ENCODE assay signal across 1 cellular context in genomic region chr6:151036211-151036721, GRCh38.
TF ChIP-seq lines count a peak whose summit lies in the region.
"Not testable (repeated sequence)": the region's sequence is repeated elsewhere in the genome, so short reads cannot be mapped to it uniquely, and the experiment has no call there.

No MANE protein-coding gene starts in this region.

TF ChIP-seq in HepG2, 621 proteins besides CTCF, POLR2A, EP300 and RAD21 (continued from another document and continues in another):
- peak; percentile 19; the same call in 1 of the 2 replicates for TF ChIP-seq SMC3 (IDR thresholded peaks at IDR 0.05; ENCODE audit: low read length)
- peak; percentile 26; the same call in 1 of the 2 replicates for TF ChIP-seq ZNF431 (CRISPR knock-in tag; IDR thresholded peaks at IDR 0.05; ENCODE audit: borderline replicate concordance, low read depth)
- peak; percentile 55 for TF ChIP-seq SIX4 (CRISPR knock-in tag; IDR thresholded peaks at IDR 0.05)
- peak; percentile 78 for TF ChIP-seq SKI (IDR thresholded peaks at IDR 0.05; ENCODE audit: partially characterized antibody)
- TF ChIP-seq JUNB (CRISPR knock-in tag; IDR thresholded peaks at IDR 0.05; ENCODE audit: borderline replicate concordance) = peak; percentile 53; the same call in 1 of the 2 replicates
- TF ChIP-seq HDAC2 (CRISPR knock-in tag; IDR thresholded peaks at IDR 0.05) = peak; percentile 76
- TF ChIP-seq SKIL (CRISPR knock-in tag; IDR thresholded peaks at IDR 0.05; ENCODE audit: borderline replicate concordance) = peak; percentile 57; the same call in 1 of the 2 replicates
- 0 out of 2 replicates have a peak, but pooled peaks have one; percentile 62 for TF ChIP-seq ZSCAN12 (CRISPR knock-in tag; IDR thresholded peaks at IDR 0.05)
- TF ChIP-seq, protein P1, sequence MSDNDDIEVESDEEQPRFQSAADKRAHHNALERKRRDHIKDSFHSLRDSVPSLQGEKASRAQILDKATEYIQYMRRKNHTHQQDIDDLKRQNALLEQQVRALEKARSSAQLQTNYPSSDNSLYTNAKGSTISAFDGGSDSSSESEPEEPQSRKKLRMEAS (IDR thresholded peaks at IDR 0.05) = peak; percentile 69; the same call in 1 of the 2 replicates
- peak; percentile 70 for TF ChIP-seq CREB1 (IDR thresholded peaks at IDR 0.05)
- TF ChIP-seq CREB1 (CRISPR knock-in tag; IDR thresholded peaks at IDR 0.05) = peak; percentile 74
- peak; percentile 91 for TF ChIP-seq FOSL2 (CRISPR knock-in tag; IDR thresholded peaks at IDR 0.05)
- peak; percentile 72; the same call in 1 of the 2 replicates for TF ChIP-seq ZMYM2 (CRISPR knock-in tag; IDR thresholded peaks at IDR 0.05)
- TF ChIP-seq, protein P2, sequence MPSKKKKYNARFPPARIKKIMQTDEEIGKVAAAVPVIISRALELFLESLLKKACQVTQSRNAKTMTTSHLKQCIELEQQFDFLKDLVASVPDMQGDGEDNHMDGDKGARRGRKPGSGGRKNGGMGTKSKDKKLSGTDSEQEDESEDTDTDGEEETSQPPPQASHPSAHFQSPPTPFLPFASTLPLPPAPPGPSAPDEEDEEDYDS (CRISPR knock-in tag; IDR thresholded peaks at IDR 0.05) = peak; percentile 55
- TF ChIP-seq ZBTB38 (CRISPR knock-in tag; IDR thresholded peaks at IDR 0.05) = peak; percentile 53; the same call in 1 of the 2 replicates
- 0 out of 2 replicates have a peak, but pooled peaks have one; percentile 60 for TF ChIP-seq ZFP1 (CRISPR knock-in tag; IDR thresholded peaks at IDR 0.05)
- TF ChIP-seq ZNF766 (CRISPR knock-in tag; IDR thresholded peaks at IDR 0.05; ENCODE audit: borderline replicate concordance) = 0 out of 2 replicates have a peak, but pooled peaks have one; percentile 43
- TF ChIP-seq GATAD2A (CRISPR knock-in tag; IDR thresholded peaks at IDR 0.05) = peak; percentile 95
- peak; percentile 83 for TF ChIP-seq GFI1 (CRISPR knock-in tag; IDR thresholded peaks at IDR 0.05; ENCODE audit: borderline replicate concordance)
- peak; percentile 68 for TF ChIP-seq ERF (CRISPR knock-in tag; IDR thresholded peaks at IDR 0.05)
- not testable (repeated sequence) for TF ChIP-seq SOX13 (IDR thresholded peaks at IDR 0.05); GABPA (IDR thresholded peaks at IDR 0.05; ENCODE audit: low read depth, low read length)
- peak in 1 of 2 experiments; percentile 78; a peak in 2 of 4 replicates for TF ChIP-seq SOX13 (CRISPR knock-in tag; conservative IDR thresholded peaks at IDR 0.05 in 1 of 2, IDR thresholded peaks at IDR 0.05 in 1 of 2)
- peak; percentile 49; the same call in 1 of the 2 replicates for TF ChIP-seq TARDBP (CRISPR knock-in tag; IDR thresholded peaks at IDR 0.05)
- TF ChIP-seq KDM5A (IDR thresholded peaks at IDR 0.05; ENCODE audit: borderline replicate concordance, low read length) = peak; percentile 28; the same call in 1 of the 2 replicates
- TF ChIP-seq TP53 (CRISPR knock-in tag; conservative IDR thresholded peaks at IDR 0.05) = 0 out of 2 replicates have a peak, but pooled peaks have one; percentile 26
- 0 out of 2 replicates have a peak, but pooled peaks have one; percentile 59 for TF ChIP-seq EHMT2 (IDR thresholded peaks at IDR 0.05; ENCODE audit: borderline replicate concordance, low read depth, low read length)
- TF ChIP-seq NR2F2 (IDR thresholded peaks at IDR 0.05; ENCODE audit: borderline replicate concordance, low read depth) = peak; percentile 42; the same call in 1 of the 2 replicates
- TF ChIP-seq, protein P3, sequence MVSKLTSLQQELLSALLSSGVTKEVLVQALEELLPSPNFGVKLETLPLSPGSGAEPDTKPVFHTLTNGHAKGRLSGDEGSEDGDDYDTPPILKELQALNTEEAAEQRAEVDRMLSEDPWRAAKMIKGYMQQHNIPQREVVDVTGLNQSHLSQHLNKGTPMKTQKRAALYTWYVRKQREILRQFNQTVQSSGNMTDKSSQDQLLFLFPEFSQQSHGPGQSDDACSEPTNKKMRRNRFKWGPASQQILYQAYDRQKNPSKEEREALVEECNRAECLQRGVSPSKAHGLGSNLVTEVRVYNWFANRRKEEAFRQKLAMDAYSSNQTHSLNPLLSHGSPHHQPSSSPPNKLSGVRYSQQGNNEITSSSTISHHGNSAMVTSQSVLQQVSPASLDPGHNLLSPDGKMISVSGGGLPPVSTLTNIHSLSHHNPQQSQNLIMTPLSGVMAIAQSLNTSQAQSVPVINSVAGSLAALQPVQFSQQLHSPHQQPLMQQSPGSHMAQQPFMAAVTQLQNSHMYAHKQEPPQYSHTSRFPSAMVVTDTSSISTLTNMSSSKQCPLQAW (CRISPR knock-in tag; IDR thresholded peaks at IDR 0.05) = peak; percentile 51; the same call in 1 of the 2 replicates
- TF ChIP-seq ZNF264 (CRISPR knock-in tag; IDR thresholded peaks at IDR 0.05) = peak; percentile 75
- TF ChIP-seq ZNF816 (CRISPR knock-in tag; IDR thresholded peaks at IDR 0.05; ENCODE audit: borderline replicate concordance) = 0 out of 2 replicates have a peak, but pooled peaks have one; percentile 50
- peak; percentile 84; the same call in 1 of the 2 replicates for TF ChIP-seq RXRB (CRISPR knock-in tag; IDR thresholded peaks at IDR 0.05; ENCODE audit: borderline replicate concordance)
- TF ChIP-seq FOXK2 (IDR thresholded peaks at IDR 0.05) = peak; percentile 77
- 0 out of 2 replicates have a peak, but pooled peaks have one; percentile 36 for TF ChIP-seq SP140L (CRISPR knock-in tag; IDR thresholded peaks at IDR 0.05; ENCODE audit: borderline replicate concordance)
- TF ChIP-seq, protein P4, sequence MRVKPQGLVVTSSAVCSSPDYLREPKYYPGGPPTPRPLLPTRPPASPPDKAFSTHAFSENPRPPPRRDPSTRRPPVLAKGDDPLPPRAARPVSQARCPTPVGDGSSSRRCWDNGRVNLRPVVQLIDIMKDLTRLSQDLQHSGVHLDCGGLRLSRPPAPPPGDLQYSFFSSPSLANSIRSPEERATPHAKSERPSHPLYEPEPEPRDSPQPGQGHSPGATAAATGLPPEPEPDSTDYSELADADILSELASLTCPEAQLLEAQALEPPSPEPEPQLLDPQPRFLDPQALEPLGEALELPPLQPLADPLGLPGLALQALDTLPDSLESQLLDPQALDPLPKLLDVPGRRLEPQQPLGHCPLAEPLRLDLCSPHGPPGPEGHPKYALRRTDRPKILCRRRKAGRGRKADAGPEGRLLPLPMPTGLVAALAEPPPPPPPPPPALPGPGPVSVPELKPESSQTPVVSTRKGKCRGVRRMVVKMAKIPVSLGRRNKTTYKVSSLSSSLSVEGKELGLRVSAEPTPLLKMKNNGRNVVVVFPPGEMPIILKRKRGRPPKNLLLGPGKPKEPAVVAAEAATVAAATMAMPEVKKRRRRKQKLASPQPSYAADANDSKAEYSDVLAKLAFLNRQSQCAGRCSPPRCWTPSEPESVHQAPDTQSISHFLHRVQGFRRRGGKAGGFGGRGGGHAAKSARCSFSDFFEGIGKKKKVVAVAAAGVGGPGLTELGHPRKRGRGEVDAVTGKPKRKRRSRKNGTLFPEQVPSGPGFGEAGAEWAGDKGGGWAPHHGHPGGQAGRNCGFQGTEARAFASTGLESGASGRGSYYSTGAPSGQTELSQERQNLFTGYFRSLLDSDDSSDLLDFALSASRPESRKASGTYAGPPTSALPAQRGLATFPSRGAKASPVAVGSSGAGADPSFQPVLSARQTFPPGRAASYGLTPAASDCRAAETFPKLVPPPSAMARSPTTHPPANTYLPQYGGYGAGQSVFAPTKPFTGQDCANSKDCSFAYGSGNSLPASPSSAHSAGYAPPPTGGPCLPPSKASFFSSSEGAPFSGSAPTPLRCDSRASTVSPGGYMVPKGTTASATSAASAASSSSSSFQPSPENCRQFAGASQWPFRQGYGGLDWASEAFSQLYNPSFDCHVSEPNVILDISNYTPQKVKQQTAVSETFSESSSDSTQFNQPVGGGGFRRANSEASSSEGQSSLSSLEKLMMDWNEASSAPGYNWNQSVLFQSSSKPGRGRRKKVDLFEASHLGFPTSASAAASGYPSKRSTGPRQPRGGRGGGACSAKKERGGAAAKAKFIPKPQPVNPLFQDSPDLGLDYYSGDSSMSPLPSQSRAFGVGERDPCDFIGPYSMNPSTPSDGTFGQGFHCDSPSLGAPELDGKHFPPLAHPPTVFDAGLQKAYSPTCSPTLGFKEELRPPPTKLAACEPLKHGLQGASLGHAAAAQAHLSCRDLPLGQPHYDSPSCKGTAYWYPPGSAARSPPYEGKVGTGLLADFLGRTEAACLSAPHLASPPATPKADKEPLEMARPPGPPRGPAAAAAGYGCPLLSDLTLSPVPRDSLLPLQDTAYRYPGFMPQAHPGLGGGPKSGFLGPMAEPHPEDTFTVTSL (CRISPR knock-in tag; IDR thresholded peaks at IDR 0.05; ENCODE audit: borderline replicate concordance) = peak; percentile 88; the same call in 1 of the 2 replicates
- TF ChIP-seq ZMYM3 (CRISPR knock-in tag; IDR thresholded peaks at IDR 0.05) = peak; percentile 20; the same call in 1 of the 2 replicates
- TF ChIP-seq HOXA3 (CRISPR knock-in tag; IDR thresholded peaks at IDR 0.05) = peak; percentile 81
- TF ChIP-seq GABPA (CRISPR knock-in tag; IDR thresholded peaks at IDR 0.05; ENCODE audit: low read depth) = peak; percentile 68
- TF ChIP-seq JUND (CRISPR knock-in tag; IDR thresholded peaks at IDR 0.05) = peak; percentile 76; the same call in 1 of the 2 replicates
- peak in 1 of 2 experiments; percentile 50; a peak in 1 of 4 replicates for TF ChIP-seq KLF16 (CRISPR knock-in tag; IDR thresholded peaks at IDR 0.05)
- TF ChIP-seq, protein P5, sequence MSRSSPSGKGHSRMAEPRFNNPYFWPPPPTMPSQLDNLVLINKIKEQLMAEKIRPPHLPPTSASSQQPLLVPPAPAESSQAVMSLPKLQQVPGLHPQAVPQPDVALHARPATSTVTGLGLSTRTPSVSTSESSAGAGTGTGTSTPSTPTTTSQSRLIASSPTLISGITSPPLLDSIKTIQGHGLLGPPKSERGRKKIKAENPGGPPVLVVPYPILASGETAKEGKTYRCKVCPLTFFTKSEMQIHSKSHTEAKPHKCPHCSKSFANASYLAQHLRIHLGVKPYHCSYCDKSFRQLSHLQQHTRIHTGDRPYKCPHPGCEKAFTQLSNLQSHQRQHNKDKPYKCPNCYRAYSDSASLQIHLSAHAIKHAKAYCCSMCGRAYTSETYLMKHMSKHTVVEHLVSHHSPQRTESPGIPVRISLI (CRISPR knock-in tag; IDR thresholded peaks at IDR 0.05; ENCODE audit: borderline replicate concordance) = peak; percentile 48; the same call in 1 of the 2 replicates
- TF ChIP-seq ZNF124 (CRISPR knock-in tag; IDR thresholded peaks at IDR 0.05) = 0 out of 2 replicates have a peak, but pooled peaks have one; percentile 36
- TF ChIP-seq RBFOX2 (IDR thresholded peaks at IDR 0.05; ENCODE audit: low read depth, low read length) = peak; percentile 48; the same call in 1 of the 2 replicates
- TF ChIP-seq ZNF230 (CRISPR knock-in tag; IDR thresholded peaks at IDR 0.05) = 0 out of 2 replicates have a peak, but pooled peaks have one; percentile 32
- TF ChIP-seq, protein P6, sequence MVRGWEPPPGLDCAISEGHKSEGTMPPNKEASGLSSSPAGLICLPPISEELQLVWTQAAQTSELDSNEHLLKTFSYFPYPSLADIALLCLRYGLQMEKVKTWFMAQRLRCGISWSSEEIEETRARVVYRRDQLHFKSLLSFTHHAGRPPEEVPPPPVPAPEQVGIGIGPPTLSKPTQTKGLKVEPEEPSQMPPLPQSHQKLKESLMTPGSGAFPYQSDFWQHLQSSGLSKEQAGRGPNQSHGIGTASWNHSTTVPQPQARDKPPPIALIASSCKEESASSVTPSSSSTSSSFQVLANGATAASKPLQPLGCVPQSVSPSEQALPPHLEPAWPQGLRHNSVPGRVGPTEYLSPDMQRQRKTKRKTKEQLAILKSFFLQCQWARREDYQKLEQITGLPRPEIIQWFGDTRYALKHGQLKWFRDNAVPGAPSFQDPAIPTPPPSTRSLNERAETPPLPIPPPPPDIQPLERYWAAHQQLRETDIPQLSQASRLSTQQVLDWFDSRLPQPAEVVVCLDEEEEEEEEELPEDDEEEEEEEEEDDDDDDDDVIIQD (CRISPR knock-in tag; IDR thresholded peaks at IDR 0.05; ENCODE audit: low read depth) = peak; percentile 89
- TF ChIP-seq ARID3A (IDR thresholded peaks at IDR 0.05; ENCODE audit: low read depth, low read length) = peak; percentile 94
- peak; percentile 22; the same call in 1 of the 2 replicates for TF ChIP-seq DPF2 (CRISPR knock-in tag; IDR thresholded peaks at IDR 0.05; ENCODE audit: borderline replicate concordance, low read depth)
- TF ChIP-seq ZNF331 (CRISPR knock-in tag; IDR thresholded peaks at IDR 0.05) = peak; percentile 66; the same call in 1 of the 2 replicates
- TF ChIP-seq FOSL1 (CRISPR knock-in tag; IDR thresholded peaks at IDR 0.05; ENCODE audit: borderline replicate concordance) = peak; percentile 29; the same call in 1 of the 2 replicates
- TF ChIP-seq TFDP2 (CRISPR knock-in tag; IDR thresholded peaks at IDR 0.05) = 0 out of 2 replicates have a peak, but pooled peaks have one; percentile 38
- peak; percentile 89 for TF ChIP-seq ETV5 (CRISPR knock-in tag; IDR thresholded peaks at IDR 0.05; ENCODE audit: borderline replicate concordance)
- TF ChIP-seq FOXK1 (CRISPR knock-in tag; IDR thresholded peaks at IDR 0.05; ENCODE audit: borderline replicate concordance, low read depth) = peak; percentile 73; the same call in 1 of the 2 replicates
